23 cellular contexts compared by ENCODE assay signal in the genomic region with DNA sequence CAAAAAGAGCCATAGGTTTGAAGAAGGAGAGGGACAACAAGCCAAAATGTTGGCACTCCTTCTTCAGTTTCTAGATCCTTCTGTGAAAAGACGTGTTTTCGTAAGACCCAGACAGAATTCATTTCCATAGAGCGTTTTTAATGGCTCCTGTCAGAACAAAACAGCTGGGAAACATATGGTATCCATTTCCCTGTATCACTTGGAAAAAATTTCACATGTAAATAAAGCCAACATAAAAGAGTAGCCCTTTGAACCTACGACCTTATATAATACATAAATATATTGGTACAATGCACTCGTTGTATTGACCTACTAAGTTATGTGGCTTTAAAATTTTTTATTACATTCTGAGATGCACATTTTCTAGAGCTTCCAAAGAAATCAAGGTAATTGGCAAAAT.
"Had no signal": no experiment of that assay in that cellular context is flagged by ENCODE, and none has a peak within 500 bp of the region (broad histone marks: within the 10 kb centered on the region; RNA-seq: fewer than 3 reads in every experiment).

No MANE protein-coding gene starts in this region.

- H3K4me3 Mint-ChIP-seq: activated naive CD4-positive, alpha-beta T cell treated with anti-CD3 and anti-CD28 coated beads, Interleukin-2, amount 50 U/mL, for 24 hours; dendritic cell treated with granulocyte-macrophage colony-stimulating factor and Interleukin-4, amounts not matched to agents 40 ng/mL and 50 ng/mL, for 4 days; immature natural killer cell; naive thymus-derived CD8-positive, alpha-beta T cell; stimulated activated effector memory CD8-positive, alpha-beta T cell treated with anti-CD3 and anti-CD28 coated beads, Interleukin-12 subunit alpha, Interleukin-12 subunit beta, amount 100 ng/mL, for 72 hours; T-helper 1 cell treated with Interleukin-12 subunit alpha and Interleukin-12 subunit beta and Interleukin-4 antibody, amounts not matched to agents 30 μg/mL and 1 μg/mL, for 36 hours had no signal

- H3K36me3 Mint-ChIP-seq: activated naive CD4-positive, alpha-beta T cell treated with anti-CD3 and anti-CD28 coated beads, Interleukin-2, amount 50 U/mL, for 24 hours; immature natural killer cell; naive thymus-derived CD8-positive, alpha-beta T cell; stimulated activated effector memory CD8-positive, alpha-beta T cell treated with anti-CD3 and anti-CD28 coated beads, Interleukin-12 subunit alpha, Interleukin-12 subunit beta, amount 100 ng/mL, for 72 hours had no signal

- H3K9me3 ChIP-seq: gastrocnemius medialis, heart left ventricle, testis, upper lobe of left lung had no signal

- H3K36me3 ChIP-seq: cardiac muscle cell, gastrocnemius medialis, heart left ventricle, upper lobe of left lung had no signal

- DNase-seq: activated CD4-positive, CD25-positive, alpha-beta regulatory T cell treated with anti-CD3 and anti-CD28 coated beads, Interleukin-2, amount 50 U/mL, for 72 hours; activated CD8-positive, alpha-beta memory T cell treated with anti-CD3 and anti-CD28 coated beads for 24 hours; activated CD8-positive, alpha-beta memory T cell treated with anti-CD3 and anti-CD28 coated beads, Interleukin-2, amount 50 U/mL, for 48 hours; activated effector memory CD4-positive, alpha-beta T cell treated with anti-CD3 and anti-CD28 coated beads, Interleukin-2, amount 50 U/mL, for 16 hours; activated T-cell treated with anti-CD3 and anti-CD28 coated beads, Interleukin-2, amount 50 U/mL, for 48 hours; effector CD8-positive, alpha-beta T cell; gastrocnemius medialis; heart left ventricle; immature natural killer cell; kidney glomerular epithelial cell; mesenchymal stem cell; naive thymus-derived CD8-positive, alpha-beta T cell; stimulated activated CD4-positive, alpha-beta T cell treated with anti-CD3 and anti-CD28 coated beads, Interleukin-4, amount 100 ng/mL, for 24 hours; testis; upper lobe of left lung had no signal

- H3K4me1 Mint-ChIP-seq: activated naive CD4-positive, alpha-beta T cell treated with anti-CD3 and anti-CD28 coated beads, Interleukin-2, amount 50 U/mL, for 24 hours; immature natural killer cell; naive thymus-derived CD8-positive, alpha-beta T cell; stimulated activated effector memory CD8-positive, alpha-beta T cell treated with anti-CD3 and anti-CD28 coated beads, Interleukin-12 subunit alpha, Interleukin-12 subunit beta, amount 100 ng/mL, for 72 hours had no signal

- H3K27ac ChIP-seq: cardiac muscle cell, gastrocnemius medialis, heart left ventricle, upper lobe of left lung had no signal

- ATAC-seq: esophagus mucosa; gastrocnemius medialis; heart left ventricle; naive thymus-derived CD8-positive, alpha-beta T cell; sciatic nerve; stimulated activated effector memory CD8-positive, alpha-beta T cell treated with anti-CD3 and anti-CD28 coated beads, Interleukin-12 subunit alpha, Interleukin-12 subunit beta, amount 100 ng/mL, for 72 hours had no signal

- H3K4me3 ChIP-seq: cardiac muscle cell, gastrocnemius medialis, heart left ventricle, smooth muscle cell, testis, upper lobe of left lung had no signal

- H3K27ac Mint-ChIP-seq: activated naive CD4-positive, alpha-beta T cell treated with anti-CD3 and anti-CD28 coated beads, Interleukin-2, amount 50 U/mL, for 24 hours; dendritic cell treated with granulocyte-macrophage colony-stimulating factor and Interleukin-4, amounts not matched to agents 40 ng/mL and 50 ng/mL, for 4 days; immature natural killer cell; naive thymus-derived CD8-positive, alpha-beta T cell; stimulated activated effector memory CD8-positive, alpha-beta T cell treated with anti-CD3 and anti-CD28 coated beads, Interleukin-12 subunit alpha, Interleukin-12 subunit beta, amount 100 ng/mL, for 72 hours; T-helper 1 cell treated with Interleukin-12 subunit alpha and Interleukin-12 subunit beta and Interleukin-4 antibody, amounts not matched to agents 30 μg/mL and 1 μg/mL, for 36 hours had no signal

- H3K27me3 Mint-ChIP-seq: dendritic cell treated with granulocyte-macrophage colony-stimulating factor and Interleukin-4, amounts not matched to agents 40 ng/mL and 50 ng/mL, for 4 days had no signal

- H3K27me3 ChIP-seq: cardiac muscle cell, gastrocnemius medialis, heart left ventricle, testis, upper lobe of left lung had no signal

- H3K4me2 ChIP-seq: smooth muscle cell had no signal

- H3K9me3 Mint-ChIP-seq: activated naive CD4-positive, alpha-beta T cell treated with anti-CD3 and anti-CD28 coated beads, Interleukin-2, amount 50 U/mL, for 24 hours; dendritic cell treated with granulocyte-macrophage colony-stimulating factor and Interleukin-4, amounts not matched to agents 40 ng/mL and 50 ng/mL, for 4 days; stimulated activated effector memory CD8-positive, alpha-beta T cell treated with anti-CD3 and anti-CD28 coated beads, Interleukin-12 subunit alpha, Interleukin-12 subunit beta, amount 100 ng/mL, for 72 hours; T-helper 1 cell treated with Interleukin-12 subunit alpha and Interleukin-12 subunit beta and Interleukin-4 antibody, amounts not matched to agents 30 μg/mL and 1 μg/mL, for 36 hours had no signal

- H3K4me1 ChIP-seq: gastrocnemius medialis, upper lobe of left lung had no signal
